20 cellular contexts compared by ENCODE assay signal in genomic region chr6:11976489-11976888, GRCh38. TPM values are rescaled to one million over a fixed set of nuclear protein-coding genes. Genes with fewer than 3 reads are reported as not detected.
A peak's percentile ranks its signal among the peaks of the same experiment; 100 is the strongest.
DNase-seq lines count a peak whose midpoint lies in the region; ATAC-seq and TF ChIP-seq lines count a peak whose summit lies in the region.
"Had no signal": no experiment of that assay in that cellular context is flagged by ENCODE, and none has a peak within 500 bp of the region (broad histone marks: within the 10 kb centered on the region; RNA-seq: fewer than 3 reads in every experiment).

No MANE protein-coding gene starts in this region.

- no peak overlapping the region for H3K4me3 Mint-ChIP-seq in activated naive CD4-positive, alpha-beta T cell treated with anti-CD3 and anti-CD28 coated beads, Interleukin-2, amount 50 U/mL, for 24 hours
- H3K4me3 Mint-ChIP-seq in activated naive CD4-positive, alpha-beta T cell treated with anti-CD3 and anti-CD28 coated beads, Interleukin-2, amount 10 ng/mL, durations not matched to agents 7 days and 5 days: no peak overlapping the region
- H3K4me3 Mint-ChIP-seq in activated CD8-positive, alpha-beta T cell treated with anti-CD3 and anti-CD28 coated beads for 36 hours: no peak overlapping the region
- no peak overlapping the region for H3K4me3 Mint-ChIP-seq in Caco-2 (ENCODE audit: unreplicated experiment)
- H3K4me3 Mint-ChIP-seq: nephron progenitor cell; T-helper 2 cell treated with Interferon-gamma antibody and Interleukin-4, amounts not matched to agents 5 μg/mL and 100 μg/mL, for 36 hours; type B pancreatic cell had no signal

- intact Hi-C loops in activated CD8-positive, alpha-beta T cell treated with anti-CD3 and anti-CD28 coated beads for 36 hours (cut with micrococcal nuclease): no loop called here
- intact Hi-C loops in A673 (cut with micrococcal nuclease; ENCODE audit: unreplicated experiment): no loop called here
- intact Hi-C loops in upper lobe of right lung (cut with DNase I): no loop called here
- intact Hi-C loops in Caco-2 (cut with micrococcal nuclease; ENCODE audit: unreplicated experiment): no loop called here

- no peaks in the 10 kb centered on the region for H3K9me3 Mint-ChIP-seq in activated naive CD4-positive, alpha-beta T cell treated with anti-CD3 and anti-CD28 coated beads, Interleukin-2, amount 50 U/mL, for 24 hours
- H3K9me3 Mint-ChIP-seq in activated naive CD4-positive, alpha-beta T cell treated with anti-CD3 and anti-CD28 coated beads, Interleukin-2, amount 10 ng/mL, durations not matched to agents 7 days and 5 days: no peaks in the 10 kb centered on the region
- no peaks in the 10 kb centered on the region for H3K9me3 Mint-ChIP-seq in activated CD8-positive, alpha-beta T cell treated with anti-CD3 and anti-CD28 coated beads for 36 hours
- no peaks in the 10 kb centered on the region for H3K9me3 Mint-ChIP-seq in Caco-2 (ENCODE audit: unreplicated experiment)
- H3K9me3 Mint-ChIP-seq: effector memory CD8-positive, alpha-beta T cell; nephron progenitor cell; T-helper 2 cell treated with Interferon-gamma antibody and Interleukin-4, amounts not matched to agents 5 μg/mL and 100 μg/mL, for 36 hours had no signal

- no peak overlapping the region for H4K5ac ChIP-seq in mesendoderm (ENCODE audit: low read length)

- POLR2A ChIA-PET in activated CD8-positive, alpha-beta T cell treated with anti-CD3 and anti-CD28 coated beads for 36 hours (lab: Charles Lee): no interaction called here
- POLR2A ChIA-PET in A673 (lab: Charles Lee; ENCODE audit: low non-redundant PET): no interaction called here
- POLR2A ChIA-PET in Caco-2 (lab: Charles Lee): no interaction called here

- H2AK5ac ChIP-seq in mesendoderm (ENCODE audit: low read length): no peak overlapping the region

- H3K27ac Mint-ChIP-seq in activated naive CD4-positive, alpha-beta T cell treated with anti-CD3 and anti-CD28 coated beads, Interleukin-2, amount 50 U/mL, for 24 hours: peak overlapping the region; percentile 2
- H3K27ac Mint-ChIP-seq in activated naive CD4-positive, alpha-beta T cell treated with anti-CD3 and anti-CD28 coated beads, Interleukin-2, amount 10 ng/mL, durations not matched to agents 7 days and 5 days: no peak overlapping the region
- H3K27ac Mint-ChIP-seq in activated CD8-positive, alpha-beta T cell treated with anti-CD3 and anti-CD28 coated beads for 36 hours: peak overlapping the region; percentile 25
- no peak overlapping the region for H3K27ac Mint-ChIP-seq in Caco-2 (ENCODE audit: unreplicated experiment)
- H3K27ac Mint-ChIP-seq: nephron progenitor cell, progenitor cell of endocrine pancreas had no signal

- H3K27me3 Mint-ChIP-seq in activated naive CD4-positive, alpha-beta T cell treated with anti-CD3 and anti-CD28 coated beads, Interleukin-2, amount 50 U/mL, for 24 hours: no peaks in the 10 kb centered on the region
- H3K27me3 Mint-ChIP-seq in activated naive CD4-positive, alpha-beta T cell treated with anti-CD3 and anti-CD28 coated beads, Interleukin-2, amount 10 ng/mL, durations not matched to agents 7 days and 5 days: peaks cover 4% of the 10 kb centered on the region
- no peaks in the 10 kb centered on the region for H3K27me3 Mint-ChIP-seq in activated CD8-positive, alpha-beta T cell treated with anti-CD3 and anti-CD28 coated beads for 36 hours
- H3K27me3 Mint-ChIP-seq in Caco-2 (ENCODE audit: insufficient read depth, unreplicated experiment): no peaks in the 10 kb centered on the region
- H3K27me3 Mint-ChIP-seq: type B pancreatic cell had no signal

- no peak for DNase-seq in activated naive CD4-positive, alpha-beta T cell treated with anti-CD3 and anti-CD28 coated beads, Interleukin-2, amount 10 ng/mL, durations not matched to agents 7 days and 5 days
- no peak for DNase-seq in activated CD8-positive, alpha-beta T cell treated with anti-CD3 and anti-CD28 coated beads for 36 hours
- no peak for DNase-seq in mesendoderm
- no peak for DNase-seq in A673 (ENCODE audit: low spot score)
- DNase-seq in upper lobe of right lung: no peak
- DNase-seq in NCI-H1930 (lab: John Stamatoyannopoulos, UW): no peak
- DNase-seq in Caco-2: no peak
- DNase-seq: amygdala; C1 segment of cervical spinal cord; effector memory CD8-positive, alpha-beta T cell; hypothalamus; NCI-H2081 treated with DMSO at 0.1 percent for 48 hours; nephron progenitor cell; stimulated activated CD4-positive, alpha-beta T cell treated with anti-CD3 and anti-CD28 coated beads, Interleukin-15, amount 100 ng/mL, for 24 hours had no signal

- no peak for ATAC-seq in activated CD8-positive, alpha-beta T cell treated with anti-CD3 and anti-CD28 coated beads for 36 hours
- ATAC-seq in upper lobe of right lung: no peak
- ATAC-seq: sciatic nerve had no signal

- no peak overlapping the region for H3K56ac ChIP-seq in mesendoderm (ENCODE audit: low read length)

- no peak overlapping the region for H2BK5ac ChIP-seq in mesendoderm (ENCODE audit: low read length)

- H2BK120ac ChIP-seq in mesendoderm (ENCODE audit: low read depth, low read length): no peak overlapping the region

- H3K4me1 ChIP-seq in mesendoderm (ENCODE audit: control insufficient read depth, low read depth, low read length) (no peaks in the 10 kb centered on the region), A673 (ENCODE audit: insufficient read depth, low read length, poor library complexity, severe bottlenecking) (no peaks in the 10 kb centered on the region), upper lobe of right lung (no peaks in the 10 kb centered on the region), Caco-2 (no peaks in the 10 kb centered on the region)
- H3K4me1 ChIP-seq: breast epithelium had no signal

- H3K23ac ChIP-seq in mesendoderm (ENCODE audit: low read length): no peak overlapping the region

- no peak overlapping the region for H3K18ac ChIP-seq in mesendoderm (ENCODE audit: low read length)

- no peak overlapping the region for H2BK15ac ChIP-seq in mesendoderm (replicated peaks; ENCODE audit: low read depth)

- no peak overlapping the region for H3K4me3 ChIP-seq in mesendoderm (ENCODE audit: low read length)
- no peak overlapping the region for H3K4me3 ChIP-seq in A673 (ENCODE audit: low read depth, low read length, poor library complexity, severe bottlenecking)
- H3K4me3 ChIP-seq in upper lobe of right lung: no peak overlapping the region
- H3K4me3 ChIP-seq in Caco-2 (ENCODE audit: low read depth, low read length): no peak overlapping the region
- H3K4me3 ChIP-seq: breast epithelium had no signal

- H3K4me2 ChIP-seq in mesendoderm (ENCODE audit: low read length): no peak overlapping the region

- H3K4ac ChIP-seq in mesendoderm (ENCODE audit: low read depth, low read length): peak overlapping the region; percentile 31

- H4K8ac ChIP-seq in mesendoderm (ENCODE audit: low read depth, low read length): no peak overlapping the region

- H3K9me3 ChIP-seq in A673 (ENCODE audit: low read depth, low read length, poor library complexity, severe bottlenecking) (no peaks in the 10 kb centered on the region), upper lobe of right lung (no peaks in the 10 kb centered on the region), Caco-2 (no peaks in the 10 kb centered on the region)
- H3K9me3 ChIP-seq: breast epithelium had no signal

- no peak overlapping the region for H3K27ac ChIP-seq in mesendoderm (ENCODE audit: low read depth, low read length)
- H3K27ac ChIP-seq in A673 (ENCODE audit: low read depth, low read length, poor library complexity, severe bottlenecking): no peak overlapping the region
- H3K27ac ChIP-seq in upper lobe of right lung: no peak overlapping the region
- H3K27ac ChIP-seq: breast epithelium had no signal

- BruUV-seq in A673 (replicated peaks; lab: Mats Ljungman, UMichigan) (no TSS peak), Caco-2 (replicated peaks; lab: Mats Ljungman, UMichigan) (no TSS peak)

- peaks cover 28% of the 10 kb centered on the region for H3K4me1 Mint-ChIP-seq in activated naive CD4-positive, alpha-beta T cell treated with anti-CD3 and anti-CD28 coated beads, Interleukin-2, amount 50 U/mL, for 24 hours
- H3K4me1 Mint-ChIP-seq in activated naive CD4-positive, alpha-beta T cell treated with anti-CD3 and anti-CD28 coated beads, Interleukin-2, amount 10 ng/mL, durations not matched to agents 7 days and 5 days: peaks cover 24% of the 10 kb centered on the region
- peaks cover 36% of the 10 kb centered on the region for H3K4me1 Mint-ChIP-seq in activated CD8-positive, alpha-beta T cell treated with anti-CD3 and anti-CD28 coated beads for 36 hours (ENCODE audit: low read depth)
- no peaks in the 10 kb centered on the region for H3K4me1 Mint-ChIP-seq in Caco-2 (ENCODE audit: low read depth, unreplicated experiment)

- H3K27me3 ChIP-seq in mesendoderm (ENCODE audit: insufficient read depth, low read length, poor library complexity): no peaks in the 10 kb centered on the region
- no peaks in the 10 kb centered on the region for H3K27me3 ChIP-seq in A673 (replicated peaks; ENCODE audit: insufficient read depth, low read depth, low read length, poor library complexity)
- H3K27me3 ChIP-seq in upper lobe of right lung: no peaks in the 10 kb centered on the region
- no peaks in the 10 kb centered on the region for H3K27me3 ChIP-seq in Caco-2 (replicated peaks; ENCODE audit: control insufficient read depth, insufficient read depth, low read length)
- H3K27me3 ChIP-seq: breast epithelium had no signal

- H3K79me2 ChIP-seq in mesendoderm (ENCODE audit: control insufficient read depth, insufficient read depth, low read length): no peaks in the 10 kb centered on the region

- no peak for TF ChIP-seq CTCF in activated CD8-positive, alpha-beta T cell treated with anti-CD3 and anti-CD28 coated beads for 36 hours (IDR thresholded peaks at IDR 0.05)
- no peak for TF ChIP-seq CTCF in A673 (conservative IDR thresholded peaks at IDR 0.05; ENCODE audit: low read depth, low read length)
- no peak for TF ChIP-seq CTCF in upper lobe of right lung (IDR thresholded peaks at IDR 0.05)
- no peak for TF ChIP-seq CTCF in Caco-2 (IDR thresholded peaks at IDR 0.05; ENCODE audit: insufficient read depth in 1 of 2, low read depth in 1 of 2, low read length in 1 of 2, severe bottlenecking in 1 of 2, unreplicated experiment in 1 of 2)

- no peak overlapping the region for H3K9ac ChIP-seq in mesendoderm (ENCODE audit: low read length)

- no peaks in the 10 kb centered on the region for H3K36me3 Mint-ChIP-seq in activated naive CD4-positive, alpha-beta T cell treated with anti-CD3 and anti-CD28 coated beads, Interleukin-2, amount 50 U/mL, for 24 hours
- H3K36me3 Mint-ChIP-seq in activated naive CD4-positive, alpha-beta T cell treated with anti-CD3 and anti-CD28 coated beads, Interleukin-2, amount 10 ng/mL, durations not matched to agents 7 days and 5 days: no peaks in the 10 kb centered on the region
- peaks cover 2% of the 10 kb centered on the region for H3K36me3 Mint-ChIP-seq in activated CD8-positive, alpha-beta T cell treated with anti-CD3 and anti-CD28 coated beads for 36 hours (ENCODE audit: low read depth)
- no peaks in the 10 kb centered on the region for H3K36me3 Mint-ChIP-seq in Caco-2 (ENCODE audit: insufficient read depth, unreplicated experiment)
- H3K36me3 Mint-ChIP-seq: type B pancreatic cell had no signal

- CTCF ChIA-PET in activated naive CD4-positive, alpha-beta T cell treated with anti-CD3 and anti-CD28 coated beads, Interleukin-2, amount 10 ng/mL, durations not matched to agents 7 days and 5 days (lab: Charles Lee): no interaction called here
- CTCF ChIA-PET in activated CD8-positive, alpha-beta T cell treated with anti-CD3 and anti-CD28 coated beads for 36 hours (lab: Charles Lee): no interaction called here
- CTCF ChIA-PET in A673 (lab: Charles Lee) (no interaction called here), Caco-2 (lab: Charles Lee) (no interaction called here)

- H3K79me1 ChIP-seq in mesendoderm (ENCODE audit: low read length): no peaks in the 10 kb centered on the region

- no peaks in the 10 kb centered on the region for H3K36me3 ChIP-seq in mesendoderm (ENCODE audit: control insufficient read depth, insufficient read depth, low read length)
- H3K36me3 ChIP-seq in A673 (ENCODE audit: insufficient read depth, low read length, poor library complexity, severe bottlenecking): no peaks in the 10 kb centered on the region
- H3K36me3 ChIP-seq in upper lobe of right lung: no peaks in the 10 kb centered on the region
- H3K36me3 ChIP-seq in Caco-2 (ENCODE audit: control insufficient read depth, insufficient read depth, low read length): no peaks in the 10 kb centered on the region
- H3K36me3 ChIP-seq: breast epithelium had no signal

- no CpG with 5 or more reads among the region's 1 CpG for WGBS in mesendoderm (ENCODE audit: extremely low coverage, insufficient coverage, low lambda C conversion rate)

RNA-seq across cellular contexts. Expression of gene HIVEP1, which starts 35.6 kb away (rescaled TPM):
- 10 to 100 TPM; 38.5 to 41.3 TPM for total RNA-seq in activated CD8-positive, alpha-beta T cell treated with anti-CD3 and anti-CD28 coated beads for 36 hours
- 7.4 TPM for polyA plus RNA-seq in mesendoderm (2013, experiment 1 of 2)
- 7.5 TPM for polyA plus RNA-seq in mesendoderm (2013, experiment 2 of 2)
- total RNA-seq in A673 (2021) (18.5 and 21.5 TPM in 2 replicates), upper lobe of right lung (25.7 TPM), Caco-2 (2022) (22.8 and 24.9 TPM in 2 replicates)

Comparison
In these comparisons a context has a peak if more than half of its experiments do, and no peak if none do; other contexts are left out.
1. H3K27ac Mint-ChIP-seq: peak in activated naive CD4-positive, alpha-beta T cell treated with anti-CD3 and anti-CD28 coated beads, Interleukin-2, amount 50 U/mL, for 24 hours (single experiment) and activated CD8-positive, alpha-beta T cell treated with anti-CD3 and anti-CD28 coated beads for 36 hours (single experiment); none in activated naive CD4-positive, alpha-beta T cell treated with anti-CD3 and anti-CD28 coated beads, Interleukin-2, amount 10 ng/mL, durations not matched to agents 7 days and 5 days (single experiment) and Caco-2 (single experiment).